In the genomic region with DNA sequence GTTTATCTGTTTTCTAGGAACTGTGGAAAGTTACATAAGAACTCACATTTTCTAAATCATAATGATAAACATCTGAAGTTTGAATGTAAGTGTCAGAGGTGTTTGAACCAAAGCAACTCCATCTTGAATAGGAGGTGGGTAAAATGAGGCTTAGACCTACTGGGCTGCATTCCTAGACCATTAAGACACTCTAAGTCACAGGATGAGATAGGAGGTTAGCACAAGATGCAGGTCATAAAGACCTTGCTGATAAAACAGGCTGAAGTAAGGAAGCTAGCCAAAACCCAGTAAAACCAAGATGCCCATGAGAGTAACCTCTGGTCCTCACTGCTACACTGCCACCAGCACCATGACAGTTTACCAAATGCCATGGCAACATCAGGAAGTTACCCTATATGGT, we compare ENCODE assay signal across 40 cellular contexts.
"Had no signal": no experiment of that assay in that cellular context is flagged by ENCODE, and none has a peak within 500 bp of the region (broad histone marks: within the 10 kb centered on the region; RNA-seq: fewer than 3 reads in every experiment).

No MANE protein-coding gene starts in this region.

- DNase-seq: activated effector memory CD4-positive, alpha-beta T cell treated with anti-CD3 and anti-CD28 coated beads, Interleukin-2, amount 50 U/mL, for 16 hours; activated effector memory CD4-positive, alpha-beta T cell treated with Interleukin-2 at 50 U/mL for 16 hours; activated gamma-delta T cell; activated gamma-delta T cell treated with Interleukin-2 at 50 U/mL for 16 hours; activated naive CD4-positive, alpha-beta T cell; activated naive CD4-positive, alpha-beta T cell treated with anti-CD3 and anti-CD28 coated beads for 36 hours; activated naive CD4-positive, alpha-beta T cell treated with anti-CD3 and anti-CD28 coated beads, Interleukin-2, amount 10 ng/mL, durations not matched to agents 7 days and 5 days; activated naive CD4-positive, alpha-beta T cell treated with anti-CD3 and anti-CD28 coated beads, Interleukin-2, amount 50 U/mL, for 16 hours; activated naive CD4-positive, alpha-beta T cell treated with Interleukin-2 at 50 U/mL for 16 hours; activated naive CD8-positive, alpha-beta T cell treated with anti-CD3 and anti-CD28 coated beads for 36 hours; activated naive CD8-positive, alpha-beta T cell treated with anti-CD3 and anti-CD28 coated beads, Interleukin-2, amount 10 ng/mL, durations not matched to agents 7 days and 5 days; activated naive CD8-positive, alpha-beta T cell treated with anti-CD3 and anti-CD28 coated beads, Interleukin-2, amount 50 U/mL, for 24 hours; activated T-cell treated with anti-CD3 and anti-CD28 coated beads, Interleukin-2, amount 50 U/mL, for 1 hour; activated T-cell treated with anti-CD3 and anti-CD28 coated beads, Interleukin-2, amount 50 U/mL, for 24 hours; activated T-cell treated with anti-CD3 and anti-CD28 coated beads, Interleukin-2, amount 50 U/mL, for 4 hours; activated T-cell treated with anti-CD3 and anti-CD28 coated beads, Interleukin-2, amount 50 U/mL, for 48 hours; activated T-cell treated with anti-CD3 and anti-CD28 coated beads, Interleukin-2, amount 50 U/mL, for 72 hours; adrenal gland; amniotic stem cell; amygdala; anterior cingulate cortex; aorta; body of pancreas; brain microvascular endothelial cell; caudate nucleus; central memory CD4-positive, alpha-beta T cell; cerebellar nuclear complex had no signal

- H3K4me1 Mint-ChIP-seq: activated naive CD4-positive, alpha-beta T cell treated with anti-CD3 and anti-CD28 coated beads, Interleukin-2, amount 10 ng/mL, durations not matched to agents 7 days and 5 days; activated naive CD8-positive, alpha-beta T cell treated with anti-CD3 and anti-CD28 coated beads, Interleukin-2, amount 10 ng/mL, durations not matched to agents 7 days and 5 days; activated naive CD8-positive, alpha-beta T cell treated with anti-CD3 and anti-CD28 coated beads, Interleukin-2, amount 50 U/mL, for 24 hours; activated T-helper 17 cell treated with anti-CD3 and anti-CD28 coated beads, Interleukin-2, amount 50 U/mL, for 72 hours; brain; central memory CD8-positive, alpha-beta T cell had no signal

- FAIRE-seq: astrocyte, bronchial epithelial cell had no signal

- H3K4me1 ChIP-seq: adrenal gland, ascending aorta, body of pancreas, breast epithelium had no signal

- H3K4me3 Mint-ChIP-seq: activated naive CD4-positive, alpha-beta T cell treated with anti-CD3 and anti-CD28 coated beads for 36 hours; activated naive CD4-positive, alpha-beta T cell treated with anti-CD3 and anti-CD28 coated beads, Interleukin-2, amount 10 ng/mL, durations not matched to agents 7 days and 5 days; activated naive CD4-positive, alpha-beta T cell treated with anti-CD3 and anti-CD28 coated beads, Interleukin-2, amount 50 U/mL, for 24 hours; activated naive CD8-positive, alpha-beta T cell; activated naive CD8-positive, alpha-beta T cell treated with anti-CD3 and anti-CD28 coated beads for 36 hours; activated naive CD8-positive, alpha-beta T cell treated with anti-CD3 and anti-CD28 coated beads, Interleukin-2, amount 10 ng/mL, durations not matched to agents 7 days and 5 days; activated naive CD8-positive, alpha-beta T cell treated with anti-CD3 and anti-CD28 coated beads, Interleukin-2, amount 50 U/mL, for 24 hours; activated T-cell treated with anti-CD3 and anti-CD28 coated beads, Interleukin-2, amount 50 U/mL, for 24 hours; activated T-cell treated with anti-CD3 and anti-CD28 coated beads, Interleukin-2, amount 50 U/mL, for 4 hours; activated T-cell treated with anti-CD3 and anti-CD28 coated beads, Interleukin-2, amount 50 U/mL, for 72 hours; activated T-helper 1 cell treated with anti-CD3 and anti-CD28 coated beads, Interleukin-12 subunit alpha, Interleukin-12 subunit beta, Interleukin-2, Interleukin-4 antibody, amounts not matched to agents 30 ng/mL and 10 ng/mL and 1 ng/mL, durations not matched to agents 14 hours and 24 hours and 36 hours; activated T-helper 17 cell treated with anti-CD3 and anti-CD28 coated beads, Interleukin-2, amount 50 U/mL, for 72 hours; brain; central memory CD8-positive, alpha-beta T cell had no signal

- H3K27ac ChIP-seq: adrenal gland, ascending aorta, body of pancreas, brain microvascular endothelial cell, breast epithelium, cardiac muscle cell had no signal

- H3K9me3 ChIP-seq: adrenal gland, ascending aorta, body of pancreas, breast epithelium had no signal

- H3K27me3 ChIP-seq: adrenal gland, ascending aorta, body of pancreas, brain microvascular endothelial cell, breast epithelium, cardiac muscle cell had no signal

- H3K4me3 ChIP-seq: adrenal gland, ascending aorta, body of pancreas, breast epithelium, cardiac muscle cell had no signal

- H3K27ac Mint-ChIP-seq: activated naive CD4-positive, alpha-beta T cell treated with anti-CD3 and anti-CD28 coated beads for 36 hours; activated naive CD4-positive, alpha-beta T cell treated with anti-CD3 and anti-CD28 coated beads, Interleukin-2, amount 10 ng/mL, durations not matched to agents 7 days and 5 days; activated naive CD4-positive, alpha-beta T cell treated with anti-CD3 and anti-CD28 coated beads, Interleukin-2, amount 50 U/mL, for 24 hours; activated naive CD4-positive, alpha-beta T cell treated with anti-CD3 and anti-CD28 coated beads, Interleukin-2, amount 50 U/mL, for 72 hours; activated naive CD8-positive, alpha-beta T cell; activated naive CD8-positive, alpha-beta T cell treated with anti-CD3 and anti-CD28 coated beads for 36 hours; activated naive CD8-positive, alpha-beta T cell treated with anti-CD3 and anti-CD28 coated beads, Interleukin-2, amount 10 ng/mL, durations not matched to agents 7 days and 5 days; activated naive CD8-positive, alpha-beta T cell treated with anti-CD3 and anti-CD28 coated beads, Interleukin-2, amount 50 U/mL, for 24 hours; activated T-cell treated with anti-CD3 and anti-CD28 coated beads, Interleukin-2, amount 50 U/mL, for 24 hours; activated T-cell treated with anti-CD3 and anti-CD28 coated beads, Interleukin-2, amount 50 U/mL, for 72 hours; activated T-helper 1 cell treated with anti-CD3 and anti-CD28 coated beads, Interleukin-12 subunit alpha, Interleukin-12 subunit beta, Interleukin-2, Interleukin-4 antibody, amounts not matched to agents 30 ng/mL and 10 ng/mL and 1 ng/mL, durations not matched to agents 14 hours and 24 hours and 36 hours; activated T-helper 17 cell treated with anti-CD3 and anti-CD28 coated beads, Interleukin-2, amount 50 U/mL, for 72 hours; activated T-helper 2 cell treated with anti-CD3 and anti-CD28 coated beads, Interferon-gamma antibody, Interleukin-2, Interleukin-4, amounts not matched to agents 10 μg/mL and 5 μg/mL and 100 μg/mL, durations not matched to agents 14 hours and 24 hours and 36 hours; brain had no signal

- H3K9me3 Mint-ChIP-seq: activated naive CD4-positive, alpha-beta T cell treated with anti-CD3 and anti-CD28 coated beads, Interleukin-2, amount 10 ng/mL, durations not matched to agents 7 days and 5 days; activated naive CD4-positive, alpha-beta T cell treated with anti-CD3 and anti-CD28 coated beads, Interleukin-2, amount 50 U/mL, for 24 hours; activated naive CD8-positive, alpha-beta T cell treated with anti-CD3 and anti-CD28 coated beads for 36 hours; activated T-cell treated with anti-CD3 and anti-CD28 coated beads, Interleukin-2, amount 50 U/mL, for 24 hours; activated T-cell treated with anti-CD3 and anti-CD28 coated beads, Interleukin-2, amount 50 U/mL, for 4 hours; activated T-cell treated with anti-CD3 and anti-CD28 coated beads, Interleukin-2, amount 50 U/mL, for 72 hours; activated T-helper 1 cell treated with anti-CD3 and anti-CD28 coated beads, Interleukin-12 subunit alpha, Interleukin-12 subunit beta, Interleukin-2, Interleukin-4 antibody, amounts not matched to agents 30 ng/mL and 10 ng/mL and 1 ng/mL, durations not matched to agents 14 hours and 24 hours and 36 hours; activated T-helper 17 cell treated with anti-CD3 and anti-CD28 coated beads, Interleukin-2, amount 50 U/mL, for 72 hours; central memory CD8-positive, alpha-beta T cell had no signal

- ATAC-seq: activated naive CD4-positive, alpha-beta T cell treated with anti-CD3 and anti-CD28 coated beads, Interleukin-2, amount 50 U/mL, for 72 hours; activated naive CD8-positive, alpha-beta T cell treated with anti-CD3 and anti-CD28 coated beads, Interleukin-2, amount 50 U/mL, for 24 hours; activated T-cell treated with anti-CD3 and anti-CD28 coated beads, Interleukin-2, amount 50 U/mL, for 4 hours; activated T-cell treated with anti-CD3 and anti-CD28 coated beads, Interleukin-2, amount 50 U/mL, for 72 hours; activated T-helper 17 cell treated with anti-CD3 and anti-CD28 coated beads, Interleukin-2, amount 50 U/mL, for 72 hours; body of pancreas had no signal

- H3K36me3 ChIP-seq: adrenal gland, brain microvascular endothelial cell, breast epithelium, cardiac muscle cell had no signal

- H3K27me3 Mint-ChIP-seq: activated naive CD4-positive, alpha-beta T cell treated with anti-CD3 and anti-CD28 coated beads, Interleukin-2, amount 10 ng/mL, durations not matched to agents 7 days and 5 days; activated naive CD4-positive, alpha-beta T cell treated with anti-CD3 and anti-CD28 coated beads, Interleukin-2, amount 50 U/mL, for 24 hours; activated naive CD8-positive, alpha-beta T cell; activated naive CD8-positive, alpha-beta T cell treated with anti-CD3 and anti-CD28 coated beads for 36 hours; activated naive CD8-positive, alpha-beta T cell treated with anti-CD3 and anti-CD28 coated beads, Interleukin-2, amount 10 ng/mL, durations not matched to agents 7 days and 5 days; activated naive CD8-positive, alpha-beta T cell treated with anti-CD3 and anti-CD28 coated beads, Interleukin-2, amount 50 U/mL, for 24 hours; activated T-cell treated with anti-CD3 and anti-CD28 coated beads, Interleukin-2, amount 50 U/mL, for 24 hours; activated T-helper 17 cell treated with anti-CD3 and anti-CD28 coated beads, Interleukin-2, amount 50 U/mL, for 72 hours; brain; central memory CD8-positive, alpha-beta T cell had no signal
